ENCODE assay signal across 12 cellular contexts in the genomic region with DNA sequence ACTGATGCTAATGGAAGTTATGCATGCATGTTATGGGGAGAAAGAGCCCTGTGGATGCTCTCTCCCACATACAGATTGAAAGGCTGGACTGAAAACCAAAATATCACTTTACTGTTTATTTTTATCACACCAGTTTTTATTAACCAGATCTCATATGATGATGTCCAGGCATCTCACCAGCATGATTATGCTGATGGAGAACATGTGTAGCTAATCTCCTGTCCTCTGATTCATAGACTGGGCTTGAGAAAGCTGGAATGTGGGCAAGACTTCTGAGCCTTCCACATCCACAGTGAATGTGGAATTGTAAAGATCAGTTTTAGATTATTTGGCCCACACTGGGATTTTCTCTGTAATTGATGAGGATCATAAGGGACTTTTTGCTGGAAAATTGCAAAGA.
"Had no signal": no experiment of that assay in that cellular context is flagged by ENCODE, and none has a peak within 500 bp of the region (broad histone marks: within the 10 kb centered on the region; RNA-seq: fewer than 3 reads in every experiment).

No MANE protein-coding gene starts in this region.

- ATAC-seq: activated CD8-positive, alpha-beta memory T cell treated with anti-CD3 and anti-CD28 coated beads, Interleukin-2, amount 10 ng/mL, durations not matched to agents 7 days and 5 days; left colon; stimulated activated naive CD8-positive, alpha-beta T cell treated with anti-CD3 and anti-CD28 coated beads, Interleukin-15, Interleukin-2, amounts not matched to agents 100 U/mL and 50 U/mL, for 24 hours had no signal

- DNase-seq: activated CD4-positive, alpha-beta T cell treated with anti-CD3 and anti-CD28 coated beads, Interleukin-2, amount 50 U/mL, for 48 hours; activated CD4-positive, CD25-positive, alpha-beta regulatory T cell treated with anti-CD3 and anti-CD28 coated beads, Interleukin-2, amount 50 U/mL, for 72 hours; activated CD8-positive, alpha-beta memory T cell treated with anti-CD3 and anti-CD28 coated beads, Interleukin-2, amount 10 ng/mL, durations not matched to agents 7 days and 5 days; activated effector memory CD4-positive, alpha-beta T cell treated with Interleukin-2 at 50 U/mL for 16 hours; activated T-cell treated with anti-CD3 and anti-CD28 coated beads, Interleukin-2, amount 50 U/mL, for 24 hours; amygdala; left colon; stimulated activated CD4-positive, alpha-beta T cell treated with anti-CD3 and anti-CD28 coated beads, Interleukin-4, amount 100 ng/mL, for 1 hour; stimulated activated CD8-positive, alpha-beta memory T cell treated with anti-CD3 and anti-CD28 coated beads, Interleukin-4, amount 100 ng/mL, for 48 hours; stimulated activated naive CD8-positive, alpha-beta T cell treated with anti-CD3 and anti-CD28 coated beads, Interleukin-15, Interleukin-2, amounts not matched to agents 100 U/mL and 50 U/mL, for 24 hours; SW 1271 had no signal

- H3K27me3 ChIP-seq: esophagus muscularis mucosa had no signal

- H3K4me1 ChIP-seq: esophagus muscularis mucosa had no signal

- H3K27ac ChIP-seq: esophagus muscularis mucosa had no signal

- H3K36me3 ChIP-seq: esophagus muscularis mucosa had no signal

- H3K4me3 ChIP-seq: esophagus muscularis mucosa had no signal
